8 cellular contexts compared by ENCODE assay signal in the genomic region with DNA sequence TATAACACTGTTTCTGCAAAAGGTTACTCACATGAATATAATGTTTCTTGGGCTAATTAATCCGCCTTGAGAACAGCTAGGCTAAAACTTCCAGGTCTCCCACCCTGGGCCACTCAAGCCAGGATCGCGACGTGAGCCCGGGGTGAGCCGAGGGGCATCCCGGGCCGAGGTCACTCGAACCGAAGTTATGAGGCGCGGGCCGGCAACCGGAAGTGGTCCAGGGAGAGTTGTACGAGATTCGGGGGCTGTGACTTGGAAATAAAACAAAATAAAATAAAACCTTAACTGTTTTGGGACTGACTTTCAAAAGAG. TPM values are rescaled to one million over a fixed set of nuclear protein-coding genes. Genes with fewer than 3 reads are reported as not detected.
DNase-seq lines count a peak whose midpoint lies in the region; ATAC-seq and TF ChIP-seq lines count a peak whose summit lies in the region.

No MANE protein-coding gene starts in this region.

- H3K36me3 Mint-ChIP-seq in CD8-positive, alpha-beta T cell, result peaks cover 29% of the 10 kb centered on the region
- H3K36me3 Mint-ChIP-seq in chondrocyte (ENCODE audit: low read depth), result peaks cover 6% of the 10 kb centered on the region

- no peak for TF ChIP-seq CTCF in CD8-positive, alpha-beta T cell (IDR thresholded peaks at IDR 0.05)
- no peak for TF ChIP-seq CTCF in chondrocyte (IDR thresholded peaks at IDR 0.05)

- CTCF ChIA-PET in CD8-positive, alpha-beta T cell (lab: Charles Lee), result interaction anchor here (1.9 kb wide), 1 partner anchor 14 kb away, joined by 5 read pairs; no protein-coding TSS in a partner anchor

- H3K9me3 Mint-ChIP-seq in CD8-positive, alpha-beta T cell, result no peaks in the 10 kb centered on the region
- peaks cover 13% of the 10 kb centered on the region for H3K9me3 Mint-ChIP-seq in chondrocyte (ENCODE audit: low read depth)

- no peaks in the 10 kb centered on the region for H3K27me3 Mint-ChIP-seq in CD8-positive, alpha-beta T cell (ENCODE audit: low read depth)
- H3K27me3 Mint-ChIP-seq in chondrocyte (ENCODE audit: low read depth), result no peaks in the 10 kb centered on the region

- H3K4me3 ChIP-seq in CD8-positive, alpha-beta T cell (ENCODE audit: low read depth, low read length), result peak overlapping the region; percentile 83
- peak overlapping the region; percentile 67 for H3K4me3 ChIP-seq in Jurkat, Clone E6-1 (ENCODE audit: low read length)
- peak overlapping the region; percentile 41 for H3K4me3 ChIP-seq in mucosa of stomach (ENCODE audit: low read length)

- intact Hi-C loops in CD8-positive, alpha-beta T cell (cut with DNase I, micrococcal nuclease), result loop anchor here in 1 of 2 experiments (1.0 to 5.0 kb wide), 3 partner anchors 14 to 146 kb away; partner anchors contain the start of gene VBP1

- peak overlapping the region; percentile 86 for H3K27ac Mint-ChIP-seq in CD8-positive, alpha-beta T cell
- H3K27ac Mint-ChIP-seq in chondrocyte (ENCODE audit: unreplicated experiment), result peak overlapping the region; percentile 92

- POLR2A ChIA-PET in CD8-positive, alpha-beta T cell (lab: Charles Lee), result interaction anchor here (1.1 kb wide), 1 partner anchor 44 kb away, joined by 3 read pairs; the partner anchor contains the start of gene FUNDC2

- no peak for DNase-seq in CD8-positive, alpha-beta T cell
- DNase-seq in Jurkat, Clone E6-1 (ENCODE audit: low read depth, low spot score), result no peak
- no peak for DNase-seq in chondrocyte (ENCODE audit: low spot score)
- DNase-seq in NCI-H187 (lab: John Stamatoyannopoulos, UW), result no peak
- DNase-seq in NCI-H128 (lab: John Stamatoyannopoulos, UW; ENCODE audit: unreplicated experiment), result no peak
- DNase-seq in NCI-H2029 treated with DMSO at 0.1 percent for 48 hours (lab: John Stamatoyannopoulos, UW), result no peak

- H3K36me3 ChIP-seq in CD8-positive, alpha-beta T cell (ENCODE audit: insufficient read depth, low read length), result no peaks in the 10 kb centered on the region
- H3K36me3 ChIP-seq in mucosa of stomach (ENCODE audit: control insufficient read depth, insufficient read depth, low read length), result no peaks in the 10 kb centered on the region

- H3K27me3 ChIP-seq in CD8-positive, alpha-beta T cell (ENCODE audit: insufficient read depth, low read length), result no peaks in the 10 kb centered on the region
- no peaks in the 10 kb centered on the region for H3K27me3 ChIP-seq in mucosa of stomach (ENCODE audit: control insufficient read depth, insufficient read depth, low read length)

- peak overlapping the region; percentile 79 for H3K4me3 Mint-ChIP-seq in CD8-positive, alpha-beta T cell
- H3K4me3 Mint-ChIP-seq in chondrocyte (ENCODE audit: unreplicated experiment), result peak overlapping the region; percentile 77

- peak overlapping the region; percentile 70 for H3K27ac ChIP-seq in CD8-positive, alpha-beta T cell (ENCODE audit: low read depth, low read length)

- ATAC-seq in CD8-positive, alpha-beta T cell, result no peak
- peak; percentile 23 for ATAC-seq in GM21576 (IDR thresholded peaks at IDR 0.05; ENCODE audit: unreplicated experiment)

- H3K9ac ChIP-seq in mucosa of stomach (ENCODE audit: low read length), result peak overlapping the region; percentile 80

- no peaks in the 10 kb centered on the region for H3K9me3 ChIP-seq in CD8-positive, alpha-beta T cell (ENCODE audit: low read length)
- no peaks in the 10 kb centered on the region for H3K9me3 ChIP-seq in mucosa of stomach (ENCODE audit: control insufficient read depth, low read length)

- peaks cover 11% of the 10 kb centered on the region for H3K4me1 ChIP-seq in CD8-positive, alpha-beta T cell (ENCODE audit: insufficient read depth, low read length)
- H3K4me1 ChIP-seq in mucosa of stomach (ENCODE audit: control insufficient read depth, insufficient read depth, low read length), result no peaks in the 10 kb centered on the region

- H3K4me1 Mint-ChIP-seq in CD8-positive, alpha-beta T cell (ENCODE audit: low read depth), result peaks cover 58% of the 10 kb centered on the region
- H3K4me1 Mint-ChIP-seq in chondrocyte (ENCODE audit: low read depth), result peaks cover 31% of the 10 kb centered on the region

RNA-seq across cellular contexts. Expression of gene CMC4, which starts 0.3 kb away (rescaled TPM):
- total RNA-seq in CD8-positive, alpha-beta T cell, result 1 to 10 TPM; 5.0 to 5.2 TPM
- polyA plus RNA-seq in Jurkat, Clone E6-1 (2012; ENCODE audit: insufficient read depth, insufficient read length), result 8.8 TPM
- 6.7 to 8.0 TPM (median 7.7 TPM) in 3 replicates for total RNA-seq in chondrocyte

RNA-seq across cellular contexts. Expression of gene MTCP1, which starts 0.3 kb away (rescaled TPM):
- total RNA-seq in CD8-positive, alpha-beta T cell, result 10 to 100 TPM; 16.9 to 19.0 TPM
- 27.2 TPM for polyA plus RNA-seq in Jurkat, Clone E6-1 (2012; ENCODE audit: insufficient read depth, insufficient read length)
- 13.5 to 20.7 TPM (median 18.6 TPM) in 3 replicates for total RNA-seq in chondrocyte

RNA-seq across cellular contexts. Expression of gene BRCC3, which starts 0.7 kb away (rescaled TPM):
- 1 to 10 TPM; 8.9 to 9.6 TPM for total RNA-seq in CD8-positive, alpha-beta T cell
- polyA plus RNA-seq in Jurkat, Clone E6-1 (2012; ENCODE audit: insufficient read depth, insufficient read length), result 33.2 TPM
- 14.2 to 17.2 TPM (median 15.8 TPM) in 3 replicates for total RNA-seq in chondrocyte

RNA-seq across cellular contexts. Expression of gene FUNDC2, which starts 44.0 kb away (rescaled TPM):
- 10 to 100 TPM; 46.5 to 50.8 TPM for total RNA-seq in CD8-positive, alpha-beta T cell
- 124 TPM for polyA plus RNA-seq in Jurkat, Clone E6-1 (2012; ENCODE audit: insufficient read depth, insufficient read length)
- 36.9 to 51.7 TPM (median 44.2 TPM) in 3 replicates for total RNA-seq in chondrocyte

RNA-seq across cellular contexts. Expression of gene F8, which starts 48.1 kb away (rescaled TPM):
- total RNA-seq in CD8-positive, alpha-beta T cell, result 1 to 10 TPM; 1.0 to 1.1 TPM
- polyA plus RNA-seq in Jurkat, Clone E6-1 (2012; ENCODE audit: insufficient read depth, insufficient read length), result 3.8 TPM
- 3.5 to 5.1 TPM (median 3.6 TPM) in 3 replicates for total RNA-seq in chondrocyte
